Comparison of ENCODE assay signal across 29 cellular contexts in the genomic region with DNA sequence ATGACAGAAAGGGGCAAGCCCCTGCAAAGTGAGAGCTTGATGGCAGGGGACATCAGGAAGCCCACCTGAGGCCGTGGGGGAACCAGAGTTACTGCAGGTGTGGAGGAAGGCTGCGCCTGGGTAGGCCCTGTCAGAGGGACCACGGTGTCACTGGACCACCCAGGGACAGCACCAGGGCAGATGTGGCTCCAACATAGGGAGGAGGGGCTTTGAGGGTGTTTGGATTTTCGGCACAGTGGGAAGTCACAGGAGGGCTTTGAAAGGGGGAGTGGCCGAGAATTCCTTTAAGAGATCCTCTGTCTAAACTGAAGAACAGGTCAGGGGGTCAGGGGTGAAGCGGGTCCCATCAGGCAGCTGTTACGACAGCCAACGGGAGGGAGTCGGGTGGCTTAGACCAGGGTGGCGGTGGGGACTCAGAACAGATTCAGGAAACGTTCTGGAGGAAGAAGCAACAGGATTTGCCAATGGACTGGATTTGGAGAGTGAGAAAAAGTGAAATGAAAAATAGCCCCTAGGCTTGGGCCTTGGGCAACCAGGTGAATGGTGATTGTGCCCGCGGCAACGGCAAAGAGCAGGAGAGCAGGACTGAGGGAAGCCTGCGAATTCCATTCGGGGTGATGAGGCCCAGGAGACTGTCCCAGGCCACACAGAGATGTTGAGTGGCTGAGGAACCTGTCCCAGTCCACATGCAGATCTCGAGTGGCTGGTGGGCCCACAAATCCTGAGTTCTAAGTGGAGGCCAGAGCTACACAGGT.
DNase-seq lines count a peak whose midpoint lies in the region; ATAC-seq, FAIRE-seq and TF ChIP-seq lines count a peak whose summit lies in the region.
"Had no signal": no experiment of that assay in that cellular context is flagged by ENCODE, and none has a peak within 500 bp of the region (broad histone marks: within the 10 kb centered on the region; RNA-seq: fewer than 3 reads in every experiment).

No MANE protein-coding gene starts in this region.

- no peaks in the 10 kb centered on the region for H3K79me1 ChIP-seq in neuronal stem cell (ENCODE audit: low read depth, low read length)

- H3K23ac ChIP-seq in neuronal stem cell (ENCODE audit: low read depth, low read length, poor library complexity) = peak overlapping the region; percentile 38

- H3K9me3 Mint-ChIP-seq in activated naive CD8-positive, alpha-beta T cell treated with anti-CD3 and anti-CD28 coated beads for 36 hours = peaks cover 2% of the 10 kb centered on the region
- H3K9me3 Mint-ChIP-seq in activated naive CD8-positive, alpha-beta T cell treated with anti-CD3 and anti-CD28 coated beads, Interleukin-2, amount 50 U/mL, for 24 hours = peaks cover 5% of the 10 kb centered on the region
- H3K9me3 Mint-ChIP-seq: CD4-positive, alpha-beta T cell had no signal

- no peak overlapping the region for H3K4me3 Mint-ChIP-seq in activated naive CD8-positive, alpha-beta T cell treated with anti-CD3 and anti-CD28 coated beads for 36 hours
- no peak overlapping the region for H3K4me3 Mint-ChIP-seq in activated naive CD8-positive, alpha-beta T cell treated with anti-CD3 and anti-CD28 coated beads, Interleukin-2, amount 50 U/mL, for 24 hours
- H3K4me3 Mint-ChIP-seq: CD4-positive, alpha-beta T cell; HFFc6 had no signal

- no peak overlapping the region for H4K8ac ChIP-seq in neuronal stem cell (ENCODE audit: low read depth, low read length)

- peak overlapping the region; percentile 1 for H3K18ac ChIP-seq in neuronal stem cell (ENCODE audit: low read length)

- H3K4me2 ChIP-seq in neuronal stem cell (ENCODE audit: insufficient read depth, low read length, poor library complexity, severe bottlenecking) = no peak overlapping the region
- H3K4me2 ChIP-seq: BLaER1, SK-N-SH had no signal

- no peak overlapping the region for H2BK12ac ChIP-seq in neuronal stem cell (ENCODE audit: low read length)

- H3K27ac Mint-ChIP-seq in activated naive CD8-positive, alpha-beta T cell treated with anti-CD3 and anti-CD28 coated beads for 36 hours = peak overlapping the region; percentile 40
- no peak overlapping the region for H3K27ac Mint-ChIP-seq in activated naive CD8-positive, alpha-beta T cell treated with anti-CD3 and anti-CD28 coated beads, Interleukin-2, amount 50 U/mL, for 24 hours
- H3K27ac Mint-ChIP-seq: CD4-positive, alpha-beta T cell; HFFc6 had no signal

- no peaks in the 10 kb centered on the region for H3K36me3 Mint-ChIP-seq in activated naive CD8-positive, alpha-beta T cell treated with anti-CD3 and anti-CD28 coated beads for 36 hours
- no peaks in the 10 kb centered on the region for H3K36me3 Mint-ChIP-seq in activated naive CD8-positive, alpha-beta T cell treated with anti-CD3 and anti-CD28 coated beads, Interleukin-2, amount 50 U/mL, for 24 hours (ENCODE audit: low read depth)

- WGBS in neuronal stem cell (ENCODE audit: extremely low coverage in 2 of 2, insufficient read length in 2 of 2, insufficient replicate concordance in 1 of 2), 2 donors = no CpG with 5 or more reads among the region's 17 CpGs

- no peak overlapping the region for H2BK15ac ChIP-seq in neuronal stem cell (ENCODE audit: low read length)

- peaks cover 3% of the 10 kb centered on the region for H3K27me3 Mint-ChIP-seq in activated naive CD8-positive, alpha-beta T cell treated with anti-CD3 and anti-CD28 coated beads for 36 hours
- H3K27me3 Mint-ChIP-seq in activated naive CD8-positive, alpha-beta T cell treated with anti-CD3 and anti-CD28 coated beads, Interleukin-2, amount 50 U/mL, for 24 hours = no peaks in the 10 kb centered on the region
- H3K27me3 Mint-ChIP-seq: CD4-positive, alpha-beta T cell had no signal

- ATAC-seq in activated naive CD8-positive, alpha-beta T cell treated with anti-CD3 and anti-CD28 coated beads, Interleukin-2, amount 50 U/mL, for 24 hours = no peak

- no peak overlapping the region for H3K4ac ChIP-seq in neuronal stem cell (ENCODE audit: low read length)

- H3K4me3 ChIP-seq in neuronal stem cell (ENCODE audit: low read length in 2 of 2) = no peak overlapping the region
- H3K4me3 ChIP-seq: BLaER1 had no signal

- no peak overlapping the region for H3K14ac ChIP-seq in neuronal stem cell (ENCODE audit: low read length)

- peaks cover 0 to 14% of the 10 kb centered on the region in 2 donors for H3K4me1 ChIP-seq in neuronal stem cell (ENCODE audit: control insufficient read depth in 2 of 2, insufficient read depth in 1 of 2, low read depth in 1 of 2, low read length in 2 of 2)

- TF ChIP-seq POLR2A in GM12891 (IDR thresholded peaks at IDR 0.05; ENCODE audit: low read depth, low read length) = no peak

- no peak overlapping the region for H4K91ac ChIP-seq in neuronal stem cell (ENCODE audit: low read depth, low read length, poor library complexity)

- H3K27me3 ChIP-seq in neuronal stem cell (ENCODE audit: control insufficient read depth in 3 of 3, insufficient read depth in 3 of 3, low read depth in 1 of 3, low read length in 3 of 3) = no peaks in the 10 kb centered on the region
- H3K27me3 ChIP-seq: BLaER1 had no signal

- no peak overlapping the region for H3K27ac ChIP-seq in neuronal stem cell (replicated peaks; ENCODE audit: low read length)
- H3K27ac ChIP-seq: 22Rv1, BLaER1 had no signal

- no peak overlapping the region for H3K9ac ChIP-seq in neuronal stem cell (ENCODE audit: low read depth, low read length, poor library complexity)
- H3K9ac ChIP-seq: BLaER1, SK-N-SH had no signal

- H3K9me3 ChIP-seq in neuronal stem cell (replicated peaks in 1 of 2; ENCODE audit: control insufficient read depth in 2 of 2, insufficient read depth in 1 of 2, low read depth in 1 of 2, low read length in 2 of 2) = peaks cover 0 to 2% of the 10 kb centered on the region in 2 donors
- H3K9me3 ChIP-seq: BLaER1, SK-N-SH had no signal

- FAIRE-seq in GM12891 (lab: Jason Lieb, UNC) = no peak
- FAIRE-seq: G401.6, GM19239, H54 had no signal

- H3K4me1 Mint-ChIP-seq in activated naive CD8-positive, alpha-beta T cell treated with anti-CD3 and anti-CD28 coated beads for 36 hours = no peaks in the 10 kb centered on the region
- no peaks in the 10 kb centered on the region for H3K4me1 Mint-ChIP-seq in activated naive CD8-positive, alpha-beta T cell treated with anti-CD3 and anti-CD28 coated beads, Interleukin-2, amount 50 U/mL, for 24 hours

- no peak overlapping the region for H2AFZ ChIP-seq in neuronal stem cell (ENCODE audit: low read length)

- H3K36me3 ChIP-seq in neuronal stem cell (replicated peaks in 1 of 2; ENCODE audit: control insufficient read depth in 2 of 2, insufficient read depth in 2 of 2, low read length in 2 of 2) = peaks cover 55 to 100% of the 10 kb centered on the region in 2 donors
- H3K36me3 ChIP-seq: BLaER1 had no signal

- no peak overlapping the region for H2BK5ac ChIP-seq in neuronal stem cell (ENCODE audit: low read length)

- no peak overlapping the region for H2AK5ac ChIP-seq in neuronal stem cell (ENCODE audit: low read depth, low read length)

- no peak overlapping the region for H2BK120ac ChIP-seq in neuronal stem cell (ENCODE audit: low read depth, low read length)

- DNase-seq in activated naive CD8-positive, alpha-beta T cell treated with anti-CD3 and anti-CD28 coated beads for 36 hours = no peak
- DNase-seq in activated naive CD8-positive, alpha-beta T cell treated with anti-CD3 and anti-CD28 coated beads, Interleukin-2, amount 50 U/mL, for 24 hours = no peak
- peak; percentile 27 for DNase-seq in iPS-NIHi7 (ENCODE audit: extremely low spot score)
- peak; percentile 23 for DNase-seq in neuronal stem cell (ENCODE audit: low spot score)
- no peak for DNase-seq in iPS-NIHi11 (ENCODE audit: low spot score)
- DNase-seq in RPMI8226 = no peak
- no peak for DNase-seq in GM12891 (ENCODE audit: insufficient read length, low spot score)
- no peak for DNase-seq in NCI-H1048 (lab: John Stamatoyannopoulos, UW)
- DNase-seq: ACHN; CD4-positive, alpha-beta T cell; COR-L47; DMS 273 treated with DMSO at 0.1 percent for 48 hours; HFFc6; KG1; NCI-H1105; NCI-H146; NCI-H2081; NCI-H2171; NCI-H345; NCI-H524; NCI-H774; NK-92 treated with Interleukin-12 subunit alpha and Interleukin-12 subunit beta, amount 100 ng/mL, for 24 hours; SIG-M5; SK-N-SH had no signal

TF ChIP-seq in GM12891, 5 proteins besides CTCF, POLR2A, EP300 and RAD21:
- TF ChIP-seq POU2F2 (IDR thresholded peaks at IDR 0.05; ENCODE audit: low read depth, low read length) = no peak
- no peak for TF ChIP-seq SPI1 (IDR thresholded peaks at IDR 0.05; ENCODE audit: low read depth, low read length)
- TF ChIP-seq PAX5 (IDR thresholded peaks at IDR 0.05; ENCODE audit: insufficient read depth, low read length, severe bottlenecking) = no peak
- no peak for TF ChIP-seq TAF1 (IDR thresholded peaks at IDR 0.05; ENCODE audit: low read depth, low read length)
- no peak for TF ChIP-seq POLR2AphosphoS5 (IDR thresholded peaks at IDR 0.05; ENCODE audit: low read depth, low read length)

Comparison
In these comparisons a context has a peak if more than half of its experiments do, and no peak if none do; other contexts are left out.
1. DNase-seq: peak in iPS-NIHi7 (single experiment) and neuronal stem cell (single experiment); none in activated naive CD8-positive, alpha-beta T cell treated with anti-CD3 and anti-CD28 coated beads for 36 hours (single experiment), activated naive CD8-positive, alpha-beta T cell treated with anti-CD3 and anti-CD28 coated beads, Interleukin-2, amount 50 U/mL, for 24 hours (single experiment), iPS-NIHi11 (single experiment), RPMI8226 (single experiment), GM12891 (single experiment) and NCI-H1048 (single experiment).